8 cellular contexts compared by ENCODE assay signal in genomic region chr11:65498727-65498976, GRCh38. TPM values are rescaled to one million over a fixed set of nuclear protein-coding genes. Genes with fewer than 3 reads are reported as not detected.
A peak's percentile ranks its signal among the peaks of the same experiment; 100 is the strongest.
DNase-seq lines count a peak whose midpoint lies in the region; ATAC-seq and TF ChIP-seq lines count a peak whose summit lies in the region.

No MANE protein-coding gene starts in this region.

- peaks cover 4 to 25% of the 10 kb centered on the region in 2 donors for H3K36me3 ChIP-seq in left lung
- peaks cover 26% of the 10 kb centered on the region for H3K36me3 ChIP-seq in thoracic aorta

- CTCF ChIA-PET in HEK293T (lab: Yijun Ruan, JAX) = interaction anchor here (0.7 to 2.5 kb wide), 6 partner anchors 9 to 26 kb away, joined by 3 to 7 read pairs (median 4); no protein-coding TSS in a partner anchor

- H3K27me3 ChIP-seq in left lung (no peaks in the 10 kb centered on the region), thoracic aorta (replicated peaks; ENCODE audit: insufficient read depth) (no peaks in the 10 kb centered on the region)

- no peak for ATAC-seq in left lung
- ATAC-seq in thoracic aorta (ENCODE audit: insufficient number of reproducible peaks, low FRiP score, low read depth) = no peak
- no peak for ATAC-seq in HG02840 (IDR thresholded peaks at IDR 0.05; ENCODE audit: low FRiP score, unreplicated experiment)
- ATAC-seq in GM18517 (IDR thresholded peaks at IDR 0.05; ENCODE audit: unreplicated experiment) = no peak

- intact Hi-C loops in left lung (cut with DNase I) = loop anchor here in 1 of 2 donors (5.0 kb wide), 1 partner anchor 76 kb away; the partner anchor contains the start of gene NEAT1

- H3K4me1 ChIP-seq in left lung (peaks cover 25 to 34% of the 10 kb centered on the region in 2 donors), thoracic aorta (ENCODE audit: control insufficient read depth in 1 of 2, low read depth in 2 of 2) (peaks cover 29 to 39% of the 10 kb centered on the region in 2 donors)

- POLR2A ChIA-PET in HEK293T (lab: Yijun Ruan, JAX) = interaction anchor here (0.7 to 29.4 kb wide), 37 partner anchors 10 to 363 kb away, joined by 3 to 1783 read pairs (median 7); partner anchors contain the start of genes FAM89B, FRMD8, NEAT1 and POLA2

- no peaks in the 10 kb centered on the region for H3K9me3 ChIP-seq in left lung
- H3K9me3 ChIP-seq in thoracic aorta = no peaks in the 10 kb centered on the region

- H3K27ac ChIP-seq in left lung (peak overlapping the region; percentile 98 to 99), thoracic aorta (peak overlapping the region; percentile 99)

- in situ Hi-C loops in astrocyte of the spinal cord (cut with HindIII; ENCODE audit: low sequenced_read_pairs) = loop anchor here (5.0 kb wide), 1 partner anchor 76 kb away; the partner anchor contains the start of gene NEAT1

- no peak for DNase-seq in HEK293T (ENCODE audit: extremely low spot score)
- DNase-seq in astrocyte of the spinal cord (ENCODE audit: low read depth, low spot score) = no peak
- no peak for DNase-seq in left lung
- DNase-seq in thoracic aorta (ENCODE audit: low spot score) = no peak
- DNase-seq in SW 1271 (lab: John Stamatoyannopoulos, UW) = no peak
- no peak for DNase-seq in HK-2 (ENCODE audit: unreplicated experiment)

- TF ChIP-seq CTCF in astrocyte of the spinal cord (IDR thresholded peaks at IDR 0.05; ENCODE audit: low read depth, low read length) = no peak
- TF ChIP-seq CTCF in left lung (IDR thresholded peaks at IDR 0.05) = no peak
- TF ChIP-seq CTCF in thoracic aorta (IDR thresholded peaks at IDR 0.05) = no peak

- peak overlapping the region; percentile 91 for H3K4me3 ChIP-seq in astrocyte of the spinal cord (ENCODE audit: low read depth, low read length)
- H3K4me3 ChIP-seq in left lung = peak overlapping the region; percentile 50 to 77
- H3K4me3 ChIP-seq in thoracic aorta = peak overlapping the region; percentile 89

TF ChIP-seq in HEK293T, 16 proteins besides CTCF, POLR2A, EP300 and RAD21:
- TF ChIP-seq BHLHE40 (IDR thresholded peaks at IDR 0.05; ENCODE audit: borderline replicate concordance) = no peak
- TF ChIP-seq CTBP1 (IDR thresholded peaks at IDR 0.05; ENCODE audit: borderline replicate concordance) = no peak
- TF ChIP-seq L3MBTL2 (conservative IDR thresholded peaks at IDR 0.05) = no peak
- TF ChIP-seq SP1 (IDR thresholded peaks at IDR 0.05) = no peak
- no peak for TF ChIP-seq FOXA1 (IDR thresholded peaks at IDR 0.05)
- TF ChIP-seq HDGF (IDR thresholded peaks at IDR 0.05; ENCODE audit: borderline replicate concordance) = no peak
- TF ChIP-seq NFRKB (IDR thresholded peaks at IDR 0.05) = peak; percentile 86
- TF ChIP-seq TARDBP (IDR thresholded peaks at IDR 0.05) = no peak
- 0 out of 2 replicates have a peak, but pooled peaks have one; percentile 61 for TF ChIP-seq LEF1 (IDR thresholded peaks at IDR 0.05; ENCODE audit: borderline replicate concordance)
- no peak for TF ChIP-seq ZNF384 (IDR thresholded peaks at IDR 0.05)
- TF ChIP-seq FOXM1 (IDR thresholded peaks at IDR 0.05; ENCODE audit: borderline replicate concordance) = no peak
- TF ChIP-seq ARNT (IDR thresholded peaks at IDR 0.05) = no peak
- TF ChIP-seq, protein P1, sequence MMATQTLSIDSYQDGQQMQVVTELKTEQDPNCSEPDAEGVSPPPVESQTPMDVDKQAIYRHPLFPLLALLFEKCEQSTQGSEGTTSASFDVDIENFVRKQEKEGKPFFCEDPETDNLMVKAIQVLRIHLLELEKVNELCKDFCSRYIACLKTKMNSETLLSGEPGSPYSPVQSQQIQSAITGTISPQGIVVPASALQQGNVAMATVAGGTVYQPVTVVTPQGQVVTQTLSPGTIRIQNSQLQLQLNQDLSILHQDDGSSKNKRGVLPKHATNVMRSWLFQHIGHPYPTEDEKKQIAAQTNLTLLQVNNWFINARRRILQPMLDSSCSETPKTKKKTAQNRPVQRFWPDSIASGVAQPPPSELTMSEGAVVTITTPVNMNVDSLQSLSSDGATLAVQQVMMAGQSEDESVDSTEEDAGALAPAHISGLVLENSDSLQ (IDR thresholded peaks at IDR 0.05) = no peak
- TF ChIP-seq FOXK2 (IDR thresholded peaks at IDR 0.05) = no peak

RNA-seq across cellular contexts. Expression of gene MALAT1, which starts 0.2 kb away (rescaled TPM):
- total RNA-seq in left lung (over 10,000 TPM; 12,400 to 15,875 TPM), thoracic aorta (over 10,000 TPM; 20,776 to 38,952 TPM)

RNA-seq across cellular contexts. Expression of gene SCYL1, which starts 26.2 kb away (rescaled TPM):
- 10 to 100 TPM; 81.2 to 82.5 TPM for total RNA-seq in left lung
- 100 to 1,000 TPM in 1 of 2 donors, 10 to 100 TPM in 1; 96.8 to 106 TPM for total RNA-seq in thoracic aorta

RNA-seq across cellular contexts. Expression of gene LTBP3, which starts 59.5 kb away (rescaled TPM):
- 100 to 1,000 TPM in 1 of 2 donors, 10 to 100 TPM in 1; 70.8 to 157 TPM for total RNA-seq in left lung
- 100 to 1,000 TPM; 492 to 512 TPM for total RNA-seq in thoracic aorta
